8 cellular contexts compared by ENCODE assay signal in genomic region chr19:10565567-10566407, GRCh38. TPM values are rescaled to one million over a fixed set of nuclear protein-coding genes. Genes with fewer than 3 reads are reported as not detected.
DNase-seq lines count a peak whose midpoint lies in the region; ATAC-seq, FAIRE-seq and TF ChIP-seq lines count a peak whose summit lies in the region.

KRI1 (minus strand) TSS chr19:10566010; CDS start chr19:10565999, 11 bp downstream.

- H3K27ac ChIP-seq in VCaP (peak within 1 kb of the TSS; percentile 81), small intestine (ENCODE audit: low read depth in 1 of 2, low read length in 1 of 2) (peak within 1 kb of the TSS; percentile 68 to 90)

- peak; percentile 53 for TF ChIP-seq CTCF in AG04449 (IDR thresholded peaks at IDR 0.05; ENCODE audit: insufficient read depth, low read length, missing control alignments)
- TF ChIP-seq CTCF in VCaP (conservative IDR thresholded peaks at IDR 0.05): 0 out of 2 replicates have a peak, but pooled peaks have one; percentile 16

- POLR2A ChIA-PET in AG04449 (lab: Yijun Ruan, JAX): interaction anchor here (0.6 kb wide), 1 partner anchor 70 kb away, joined by 3 read pairs; no protein-coding TSS in a partner anchor

- 0% methylated on average over 61 to 94 of the region's 94 CpGs for WGBS in small intestine, 3 donors

- peaks cover 2 to 5% of the 10 kb centered on the region in 2 donors for H3K4me1 ChIP-seq in small intestine (ENCODE audit: control insufficient read depth in 2 of 2, insufficient read depth in 1 of 2, low read depth in 1 of 2, low read length in 1 of 2)

- H3K27me3 ChIP-seq in small intestine (ENCODE audit: control insufficient read depth in 2 of 2, insufficient read depth in 2 of 2, low read length in 2 of 2): no peaks in the 10 kb centered on the region

- peaks cover 0 to 3% of the 10 kb centered on the region in 2 donors for H3K36me3 ChIP-seq in small intestine (ENCODE audit: control insufficient read depth in 2 of 2, insufficient read depth in 2 of 2, low read length in 2 of 2)

- peak; percentile 46 for ATAC-seq in GM18868 (IDR thresholded peaks at IDR 0.05; ENCODE audit: unreplicated experiment)
- ATAC-seq in HG03135 (IDR thresholded peaks at IDR 0.05; ENCODE audit: unreplicated experiment): peak; percentile 44

- DNase-seq in AG04449 (ENCODE audit: low read depth, low spot score) (peak; percentile 67), NCI-H2196 treated with DMSO at 0.1 percent for 48 hours (lab: John Stamatoyannopoulos, UW; ENCODE audit: unreplicated experiment) (peak; percentile 95), T47D (ENCODE audit: low read depth in 1 of 2, low spot score in 1 of 2) (peak; percentile 95 to 96), iPS-NIHi11 (ENCODE audit: low spot score) (peak; percentile 96), small intestine (peak; percentile 98)

- CTCF ChIA-PET in AG04449 (lab: Yijun Ruan, JAX): interaction anchor here (0.6 to 2.5 kb wide), 7 partner anchors 10 to 150 kb away, joined by 3 to 10 read pairs (median 5); no protein-coding TSS in a partner anchor

- FAIRE-seq in small intestine (lab: Jason Lieb, UNC): no peak

- H3K4me3 ChIP-seq in AG04449 (ENCODE audit: low read depth, low read length) (peak within 1 kb of the TSS; percentile 98), small intestine (ENCODE audit: low read depth in 1 of 2, low read length in 2 of 2) (peak within 1 kb of the TSS; percentile 71 to 75)

- no peaks in the 10 kb centered on the region for H3K9me3 ChIP-seq in small intestine (ENCODE audit: control insufficient read depth, low read depth)

- in situ Hi-C loops in T47D (cut with HindIII; ENCODE audit: low pct_unique_long_range_greater_than_20kb, low sequenced_read_pairs): no loop called here

RNA-seq across cellular contexts. Expression of gene KRI1, which starts in this region (rescaled TPM):
- 10 to 100 TPM; 14.8 to 18.2 (median 18.1) TPM for polyA plus RNA-seq in small intestine

Comparison
In these comparisons a context has a peak if more than half of its experiments do, and no peak if none do; other contexts are left out.
1. Peak in every context shown above with its lines: DNase-seq, ATAC-seq, H3K4me3 ChIP-seq and H3K27ac ChIP-seq.